Comparison of ENCODE assay signal across 28 cellular contexts in the genomic region with DNA sequence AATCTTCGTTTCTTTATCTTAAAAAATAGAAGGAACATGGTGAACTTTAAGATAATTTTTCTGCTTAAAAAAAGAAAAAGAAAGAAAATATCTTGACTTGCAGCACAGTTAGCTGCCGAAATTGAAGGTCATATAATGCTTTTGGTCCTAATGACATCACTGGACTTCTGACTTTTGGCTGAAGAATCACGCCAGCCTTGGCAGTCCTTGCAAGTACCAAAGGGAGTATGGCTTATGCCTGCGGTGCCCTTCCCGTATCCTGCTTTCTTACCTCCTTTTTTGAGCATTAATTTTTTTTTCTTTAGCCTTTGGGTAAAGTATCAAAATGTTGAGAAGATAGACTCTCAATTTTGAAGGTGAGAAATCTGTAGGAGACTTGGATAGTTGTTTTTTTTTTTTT.
"Had no signal": no experiment of that assay in that cellular context is flagged by ENCODE, and none has a peak within 500 bp of the region (broad histone marks: within the 10 kb centered on the region; RNA-seq: fewer than 3 reads in every experiment).

No MANE protein-coding gene starts in this region.

- H3K4me3 ChIP-seq: adrenal gland, coronary artery, esophagus muscularis mucosa, gastrocnemius medialis had no signal

- ATAC-seq: activated CD4-positive, CD25-positive, alpha-beta regulatory T cell treated with anti-CD3 and anti-CD28 coated beads, Interleukin-2, amount 50 U/mL, for 24 hours; activated CD8-positive, alpha-beta memory T cell treated with anti-CD3 and anti-CD28 coated beads, Interleukin-2, amount 10 ng/mL, durations not matched to agents 7 days and 5 days; activated CD8-positive, alpha-beta T cell treated with anti-CD3 and anti-CD28 coated beads, Interleukin-2, amount 10 ng/mL, durations not matched to agents 7 days and 5 days; activated naive CD8-positive, alpha-beta T cell treated with anti-CD3 and anti-CD28 coated beads, Interleukin-2, amount 50 U/mL, for 24 hours; effector memory CD8-positive, alpha-beta T cell; foreskin keratinocyte; gastrocnemius medialis; T-helper 17 cell had no signal

- H3K27me3 ChIP-seq: adrenal gland, brain microvascular endothelial cell, esophagus muscularis mucosa, foreskin keratinocyte, gastrocnemius medialis had no signal

- DNase-seq: activated B cell treated with CpG ODN at 0.5 μM for 24 hours; activated CD4-positive, alpha-beta memory T cell treated with anti-CD3 and anti-CD28 coated beads for 36 hours; activated CD4-positive, alpha-beta T cell treated with anti-CD3 and anti-CD28 coated beads, Interleukin-2, amount 10 ng/mL, durations not matched to agents 24 days and 14 days; activated CD8-positive, alpha-beta memory T cell treated with anti-CD3 and anti-CD28 coated beads, Interleukin-2, amount 10 ng/mL, durations not matched to agents 7 days and 5 days; activated CD8-positive, alpha-beta memory T cell treated with anti-CD3 and anti-CD28 coated beads, Interleukin-2, amount 50 U/mL, for 4 hours; activated CD8-positive, alpha-beta T cell treated with anti-CD3 and anti-CD28 coated beads, Interleukin-2, amount 10 ng/mL, durations not matched to agents 7 days and 5 days; activated effector memory CD4-positive, alpha-beta T cell treated with anti-CD3 and anti-CD28 coated beads, Interleukin-2, amount 50 U/mL, for 16 hours; activated naive CD4-positive, alpha-beta T cell treated with anti-CD3 and anti-CD28 coated beads for 36 hours; activated naive CD8-positive, alpha-beta T cell treated with anti-CD3 and anti-CD28 coated beads for 36 hours; activated naive CD8-positive, alpha-beta T cell treated with anti-CD3 and anti-CD28 coated beads, Interleukin-2, amount 50 U/mL, for 24 hours; activated T-cell treated with anti-CD3 and anti-CD28 coated beads, Interleukin-2, amount 50 U/mL, for 1 hour; activated T-cell treated with anti-CD3 and anti-CD28 coated beads, Interleukin-2, amount 50 U/mL, for 48 hours; amygdala; brain microvascular endothelial cell; dermis blood vessel endothelial cell; effector CD4-positive, alpha-beta T cell; effector memory CD8-positive, alpha-beta T cell; erythroblast; foreskin keratinocyte; gastrocnemius medialis; T-helper 1 cell; T-helper 17 cell; T1000; WERI-Rb-1 had no signal

- H3K36me3 ChIP-seq: adrenal gland, brain microvascular endothelial cell, esophagus muscularis mucosa, gastrocnemius medialis had no signal

- H3K9me3 ChIP-seq: adrenal gland, esophagus muscularis mucosa, gastrocnemius medialis had no signal

- H3K27ac ChIP-seq: adrenal gland, brain microvascular endothelial cell, foreskin keratinocyte, gastrocnemius medialis, WERI-Rb-1 had no signal
